Comparison of ENCODE assay signal across 8 cellular contexts in the genomic region with DNA sequence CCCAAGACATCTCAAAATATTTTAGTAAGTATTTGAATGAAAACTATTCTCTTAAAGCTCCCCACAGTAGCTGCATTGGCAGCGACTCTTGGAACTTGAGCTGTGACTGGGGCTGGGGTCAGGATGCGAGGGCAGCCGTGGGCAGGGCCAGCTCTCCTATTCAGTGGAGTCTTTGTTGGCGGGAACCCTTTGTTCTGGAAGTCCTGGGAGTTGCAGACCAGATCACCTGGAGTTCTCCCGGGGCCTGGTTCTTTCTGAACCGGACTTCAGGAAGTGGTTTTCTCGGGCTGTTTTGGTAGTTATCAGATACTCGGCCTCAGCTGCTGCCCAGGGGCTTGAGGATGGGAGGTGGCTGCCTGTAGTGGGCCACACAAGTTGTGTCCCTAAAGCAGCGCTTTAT.
DNase-seq lines count a peak whose midpoint lies in the region; ATAC-seq and TF ChIP-seq lines count a peak whose summit lies in the region.
"Not testable (repeated sequence)": the region's sequence is repeated elsewhere in the genome, so short reads cannot be mapped to it uniquely, and the experiment has no call there.

No MANE protein-coding gene starts in this region.

- H3K27ac Mint-ChIP-seq in GM23338 = peak overlapping the region; percentile 92
- peak overlapping the region; percentile 97 for H3K27ac Mint-ChIP-seq in WTC11
- H3K27ac Mint-ChIP-seq in chondrocyte (ENCODE audit: unreplicated experiment) = not testable (repeated sequence)
- peak overlapping the region; percentile 96 for H3K27ac Mint-ChIP-seq in neural crest cell (ENCODE audit: unreplicated experiment)

- H3K9me3 ChIP-seq in BLaER1 treated with 17β-estradiol and CSF1 and Interleukin-3, amounts not matched to agents 10 nM and 100 nM (replicated peaks in 1 of 11); HUES48 (ENCODE audit: control insufficient read depth, insufficient read depth, low read length): not testable (repeated sequence)

- not testable (repeated sequence) for H3F3A ChIP-seq in GM23338 (replicated peaks; ENCODE audit: low read depth)

- H3K4me3 ChIP-seq in BLaER1 treated with 17β-estradiol and CSF1 and Interleukin-3, amounts not matched to agents 10 nM and 100 nM; GM23338; HUES48 (ENCODE audit: low read depth, low read length): not testable (repeated sequence)

- peaks cover 31 to 75% (median 55%) of the 10 kb centered on the region in 10 experiments for H3K4me1 ChIP-seq in BLaER1 treated with 17β-estradiol and CSF1 and Interleukin-3, amounts not matched to agents 10 nM and 100 nM
- not testable (repeated sequence) for H3K4me1 ChIP-seq in GM23338 (ENCODE audit: insufficient read depth); HUES48 (ENCODE audit: control insufficient read depth, insufficient read depth, low read length)

- not testable (repeated sequence) for H3K79me2 ChIP-seq in GM23338 (replicated peaks; ENCODE audit: insufficient read depth)

- not testable (repeated sequence) for H2AFZ ChIP-seq in GM23338

- H3K9me2 ChIP-seq in GM23338 (ENCODE audit: insufficient read depth) = not testable (repeated sequence)

- peak overlapping the region in 9 of 11 experiments; percentile 92 to 99 (median 96); a peak in 18 of 22 replicates for H3K27ac ChIP-seq in BLaER1 treated with 17β-estradiol and CSF1 and Interleukin-3, amounts not matched to agents 10 nM and 100 nM
- not testable (repeated sequence) for H3K27ac ChIP-seq in GM23338 (ENCODE audit: low read depth)
- H3K27ac ChIP-seq in HUES48 (ENCODE audit: low read depth, low read length) = peak overlapping the region; percentile 59

- ATAC-seq in GM23338 = peak; percentile 52
- not testable (repeated sequence) for ATAC-seq in WTC11, sciatic nerve

- H3K9ac ChIP-seq in BLaER1 treated with 17β-estradiol and CSF1 and Interleukin-3, amounts not matched to agents 10 nM and 100 nM = peak overlapping the region in 9 of 11 experiments; percentile 13 to 89 (median 80); a peak in 10 of 22 replicates
- not testable (repeated sequence) for H3K9ac ChIP-seq in HUES48 (ENCODE audit: low read depth, low read length)

- CTCF ChIA-PET in WTC11 (lab: Charles Lee) = not testable (repeated sequence)

- H3K4me3 Mint-ChIP-seq in GM23338 = 0 out of 3 replicates have a peak overlapping the region, but pooled peaks have one; percentile 20
- H3K4me3 Mint-ChIP-seq in WTC11; chondrocyte (ENCODE audit: unreplicated experiment); neural crest cell: not testable (repeated sequence)

- H3K36me3 Mint-ChIP-seq in GM23338 (ENCODE audit: low read depth) = peaks cover 15% of the 10 kb centered on the region
- peaks cover 22% of the 10 kb centered on the region for H3K36me3 Mint-ChIP-seq in WTC11
- H3K36me3 Mint-ChIP-seq in chondrocyte (ENCODE audit: low read depth); neural crest cell (ENCODE audit: low read depth): not testable (repeated sequence)

- H3K4me1 Mint-ChIP-seq in GM23338 (peaks cover 49% of the 10 kb centered on the region), WTC11 (peaks cover 49% of the 10 kb centered on the region), chondrocyte (ENCODE audit: low read depth) (peaks cover 32% of the 10 kb centered on the region), neural crest cell (peaks cover 39% of the 10 kb centered on the region)

- intact Hi-C loops in sciatic nerve (cut with DNase I) = not testable (repeated sequence)

- POLR2A ChIA-PET in WTC11 (lab: Charles Lee) = not testable (repeated sequence)

- not testable (repeated sequence) for H3K27me3 ChIP-seq in BLaER1 treated with 17β-estradiol and CSF1 and Interleukin-3, amounts not matched to agents 10 nM and 100 nM; GM23338 (ENCODE audit: insufficient read depth); HUES48 (ENCODE audit: control insufficient read depth, insufficient read depth, low read length)

- not testable (repeated sequence) for H3K9me3 Mint-ChIP-seq in GM23338; WTC11; chondrocyte (ENCODE audit: low read depth); neural crest cell

- not testable (repeated sequence) for DNase-seq in GM23338 (ENCODE audit: low spot score); WTC11 (ENCODE audit: low spot score)
- DNase-seq in chondrocyte (ENCODE audit: low spot score) (peak; percentile 51), islet precursor cell (peak; percentile 75), neural crest cell (ENCODE audit: low read depth, low spot score) (peak; percentile 23), sciatic nerve (ENCODE audit: low spot score) (peak; percentile 27)

- H3K27me3 Mint-ChIP-seq in GM23338 (ENCODE audit: insufficient read depth, low read depth, poor library complexity) = peaks cover 16% of the 10 kb centered on the region
- not testable (repeated sequence) for H3K27me3 Mint-ChIP-seq in WTC11 (ENCODE audit: low read depth); chondrocyte (ENCODE audit: low read depth); neural crest cell (ENCODE audit: low read depth)

- peak overlapping the region in 6 of 11 experiments; percentile 81 to 93 (median 90); a peak in 11 of 22 replicates for H3K4me2 ChIP-seq in BLaER1 treated with 17β-estradiol and CSF1 and Interleukin-3, amounts not matched to agents 10 nM and 100 nM
- not testable (repeated sequence) for H3K4me2 ChIP-seq in GM23338

- H3K36me3 ChIP-seq in BLaER1 treated with 17β-estradiol and CSF1 and Interleukin-3, amounts not matched to agents 10 nM and 100 nM = peaks cover 15 to 46% (median 21%) of the 10 kb centered on the region in 11 experiments; a peak in 21 of 22 replicates
- not testable (repeated sequence) for H3K36me3 ChIP-seq in GM23338 (ENCODE audit: insufficient read depth); HUES48 (ENCODE audit: control insufficient read depth, insufficient read depth, low read length)

- peaks cover 0 to 11% (median 0%) of the 10 kb centered on the region in 11 experiments; a peak in 3 of 22 replicates for H4K20me1 ChIP-seq in BLaER1 treated with 17β-estradiol and CSF1 and Interleukin-3, amounts not matched to agents 10 nM and 100 nM
- H4K20me1 ChIP-seq in GM23338 (replicated peaks; ENCODE audit: insufficient read depth) = not testable (repeated sequence)

- TF ChIP-seq CTCF in GM23338 (conservative IDR thresholded peaks at IDR 0.05; ENCODE audit: low read depth in 2 of 2); WTC11 (IDR thresholded peaks at IDR 0.05); chondrocyte (IDR thresholded peaks at IDR 0.05); neural crest cell (conservative IDR thresholded peaks at IDR 0.05): not testable (repeated sequence)
